Comparison of ENCODE assay signal across 10 cellular contexts in genomic region chr1:76298399-76298798, GRCh38.
DNase-seq lines count a peak whose midpoint lies in the region; ATAC-seq and TF ChIP-seq lines count a peak whose summit lies in the region.
"Had no signal": no experiment of that assay in that cellular context is flagged by ENCODE, and none has a peak within 500 bp of the region (broad histone marks: within the 10 kb centered on the region; RNA-seq: fewer than 3 reads in every experiment).

No MANE protein-coding gene starts in this region.

- H3K36me3 Mint-ChIP-seq in CD4-positive, alpha-beta T cell (ENCODE audit: low read depth), result no peaks in the 10 kb centered on the region
- H3K36me3 Mint-ChIP-seq in T-cell, result no peaks in the 10 kb centered on the region

- H3K27ac ChIP-seq in CD4-positive, alpha-beta T cell (ENCODE audit: low read depth, low read length), result no peak overlapping the region
- H3K27ac ChIP-seq in Karpas-422 (ENCODE audit: low read length) (peak overlapping the region; percentile 95), parathyroid adenoma (peak overlapping the region; percentile 80)
- H3K27ac ChIP-seq: A549 had no signal

- no peak for ATAC-seq in CD4-positive, alpha-beta T cell (ENCODE audit: poor library complexity)
- no peak for ATAC-seq in T-cell (replicated peaks in 1 of 4)
- ATAC-seq in HG03460 (IDR thresholded peaks at IDR 0.05; ENCODE audit: unreplicated experiment), result no peak
- ATAC-seq in left cardiac atrium, result no peak
- ATAC-seq: A549, K562 had no signal

- peak overlapping the region; percentile 51 for H3K9ac ChIP-seq in Karpas-422 (ENCODE audit: low read length)
- H3K9ac ChIP-seq in parathyroid adenoma, result no peak overlapping the region

- DNase-seq in CD4-positive, alpha-beta T cell, result no peak
- DNase-seq in Karpas-422, result peak; percentile 72
- no peak for DNase-seq in T-cell
- no peak for DNase-seq in NCI-H524 (lab: John Stamatoyannopoulos, UW)
- no peak for DNase-seq in left cardiac atrium
- DNase-seq: BE2C had no signal

- H3K9me3 ChIP-seq in CD4-positive, alpha-beta T cell (ENCODE audit: control insufficient read depth, low read length), result no peaks in the 10 kb centered on the region
- H3K9me3 ChIP-seq in Karpas-422 (ENCODE audit: low read length) (no peaks in the 10 kb centered on the region; the same call in 1 of the 2 replicates), parathyroid adenoma (ENCODE audit: control insufficient read depth, low read length) (no peaks in the 10 kb centered on the region)
- H3K9me3 ChIP-seq: A549, BE2C had no signal

- CTCF ChIA-PET in CD4-positive, alpha-beta T cell (lab: Charles Lee), result no interaction called here
- CTCF ChIA-PET in T-cell (lab: Charles Lee), result no interaction called here

- H2AFZ ChIP-seq in Karpas-422 (ENCODE audit: low read length) (peak overlapping the region; percentile 67; the same call in 1 of the 2 replicates), parathyroid adenoma (peak overlapping the region; percentile 5)

- H3K27me3 ChIP-seq in CD4-positive, alpha-beta T cell (ENCODE audit: control insufficient read depth, insufficient read depth, low read length), result no peaks in the 10 kb centered on the region
- H3K27me3 ChIP-seq in Karpas-422 (ENCODE audit: low read length) (no peaks in the 10 kb centered on the region), parathyroid adenoma (ENCODE audit: control insufficient read depth, insufficient read depth, low read length) (no peaks in the 10 kb centered on the region)
- H3K27me3 ChIP-seq: BE2C had no signal

- intact Hi-C loops in CD4-positive, alpha-beta T cell (cut with DNase I, micrococcal nuclease), result no loop called here
- intact Hi-C loops in left cardiac atrium (cut with DNase I), result no loop called here

- no peak for TF ChIP-seq CTCF in CD4-positive, alpha-beta T cell (IDR thresholded peaks at IDR 0.05)
- no peak for TF ChIP-seq CTCF in parathyroid adenoma (IDR thresholded peaks at IDR 0.05)

- H3K27me3 Mint-ChIP-seq in CD4-positive, alpha-beta T cell, result no peaks in the 10 kb centered on the region
- no peaks in the 10 kb centered on the region for H3K27me3 Mint-ChIP-seq in T-cell

- H3K4me1 ChIP-seq in Karpas-422 (ENCODE audit: low read length), result peaks cover 99% of the 10 kb centered on the region
- peaks cover 33% of the 10 kb centered on the region for H3K4me1 ChIP-seq in parathyroid adenoma
- H3K4me1 ChIP-seq: A549, BE2C had no signal

- H4K20me1 ChIP-seq in Karpas-422 (ENCODE audit: insufficient read depth, low read depth, low read length), result no peaks in the 10 kb centered on the region

- H3K4me2 ChIP-seq in Karpas-422 (ENCODE audit: low read depth, low read length, poor library complexity, severe bottlenecking), result peak overlapping the region; percentile 70
- peak overlapping the region; percentile 19 for H3K4me2 ChIP-seq in parathyroid adenoma (ENCODE audit: low read length)
- H3K4me2 ChIP-seq: A549 had no signal

- POLR2A ChIA-PET in CD4-positive, alpha-beta T cell (lab: Charles Lee), result no interaction called here
- POLR2A ChIA-PET in T-cell (lab: Charles Lee), result no interaction called here

- H3K9me3 Mint-ChIP-seq in CD4-positive, alpha-beta T cell, result no peaks in the 10 kb centered on the region
- no peaks in the 10 kb centered on the region for H3K9me3 Mint-ChIP-seq in T-cell

- peaks cover 75% of the 10 kb centered on the region for H3K4me1 Mint-ChIP-seq in CD4-positive, alpha-beta T cell (ENCODE audit: low read depth)
- H3K4me1 Mint-ChIP-seq in T-cell, result peaks cover 61 to 69% (median 68%) of the 10 kb centered on the region in 3 donors

- peak overlapping the region; percentile 40 for H3K27ac Mint-ChIP-seq in CD4-positive, alpha-beta T cell
- H3K27ac Mint-ChIP-seq in T-cell, result peak overlapping the region; percentile 63 to 81

- H3K4me3 ChIP-seq in Karpas-422 (ENCODE audit: low read length), result no peak overlapping the region
- peak overlapping the region; percentile 25 for H3K4me3 ChIP-seq in parathyroid adenoma (ENCODE audit: low read depth, low read length)
- H3K4me3 ChIP-seq: A549, K562 had no signal

- H3K9me2 ChIP-seq in Karpas-422 (replicated peaks; ENCODE audit: insufficient read depth, low read length), result no peaks in the 10 kb centered on the region

- no peaks in the 10 kb centered on the region for H3K36me3 ChIP-seq in Karpas-422 (ENCODE audit: insufficient read depth, low read length)
- no peaks in the 10 kb centered on the region for H3K36me3 ChIP-seq in parathyroid adenoma (ENCODE audit: control insufficient read depth, insufficient read depth, low read length)
- H3K36me3 ChIP-seq: BE2C had no signal

- H3K4me3 Mint-ChIP-seq in CD4-positive, alpha-beta T cell, result no peak overlapping the region
- H3K4me3 Mint-ChIP-seq in T-cell, result peak overlapping the region in 1 of 3 donors; percentile 33

- no peaks in the 10 kb centered on the region for H3K79me2 ChIP-seq in Karpas-422 (ENCODE audit: low read length)
- no peaks in the 10 kb centered on the region for H3K79me2 ChIP-seq in parathyroid adenoma
